Comparison of ENCODE assay signal across 1 cellular context in genomic region chr7:24943096-24943948, GRCh38.
TF ChIP-seq lines count a peak whose summit lies in the region.

No MANE protein-coding gene starts in this region.

TF ChIP-seq in SK-N-SH treated with all-trans-retinoic acid at 6 μM for 48 hours, 23 proteins besides CTCF, POLR2A, EP300 and RAD21 (continued from another document):
- TF ChIP-seq POU6F1 (CRISPR knock-in tag; IDR thresholded peaks at IDR 0.05; ENCODE audit: borderline replicate concordance, low read depth) (no peak), CSDC2 (CRISPR knock-in tag; IDR thresholded peaks at IDR 0.05) (no peak), ZNF565 (CRISPR knock-in tag; conservative IDR thresholded peaks at IDR 0.05; ENCODE audit: low read depth) (no peak)
TF ChIP-seq in SK-N-SH treated with all-trans-retinoic acid at 6 μM for 48 hours: peak in this region for 2.
